31 cellular contexts compared by ENCODE assay signal in genomic region chr1:70288171-70288570, GRCh38.
"Had no signal": no experiment of that assay in that cellular context is flagged by ENCODE, and none has a peak within 500 bp of the region (broad histone marks: within the 10 kb centered on the region; RNA-seq: fewer than 3 reads in every experiment).

No MANE protein-coding gene starts in this region.

- H3K9me3 ChIP-seq: ascending aorta, Peyer's patch, SJSA1, SK-N-SH had no signal

- H3K4me3 Mint-ChIP-seq: activated CD4-positive, alpha-beta T cell treated with anti-CD3 and anti-CD28 coated beads for 36 hours; activated CD4-positive, alpha-beta T cell treated with anti-CD3 and anti-CD28 coated beads, Interleukin-2, amount 10 ng/mL, durations not matched to agents 7 days and 5 days; activated CD8-positive, alpha-beta T cell treated with anti-CD3 and anti-CD28 coated beads, Interleukin-2, amount 10 ng/mL, durations not matched to agents 7 days and 5 days; activated naive CD4-positive, alpha-beta T cell treated with anti-CD3 and anti-CD28 coated beads, Interleukin-2, amount 10 ng/mL, durations not matched to agents 7 days and 5 days; activated naive CD8-positive, alpha-beta T cell treated with anti-CD3 and anti-CD28 coated beads, Interleukin-2, amount 10 ng/mL, durations not matched to agents 7 days and 5 days; activated T-cell treated with anti-CD3 and anti-CD28 coated beads, Interleukin-2, amount 50 U/mL, for 4 hours; central memory CD8-positive, alpha-beta T cell; T-helper 1 cell treated with Interleukin-12 subunit alpha and Interleukin-12 subunit beta and Interleukin-4 antibody, amounts not matched to agents 30 μg/mL and 1 μg/mL, for 36 hours; T-helper 2 cell treated with Interferon-gamma antibody and Interleukin-4, amounts not matched to agents 5 μg/mL and 100 μg/mL, for 36 hours had no signal

- H3K27me3 Mint-ChIP-seq: activated CD4-positive, alpha-beta T cell treated with anti-CD3 and anti-CD28 coated beads for 36 hours; activated CD4-positive, alpha-beta T cell treated with anti-CD3 and anti-CD28 coated beads, Interleukin-2, amount 10 ng/mL, durations not matched to agents 7 days and 5 days; activated naive CD4-positive, alpha-beta T cell treated with anti-CD3 and anti-CD28 coated beads, Interleukin-2, amount 10 ng/mL, durations not matched to agents 7 days and 5 days; activated naive CD8-positive, alpha-beta T cell treated with anti-CD3 and anti-CD28 coated beads, Interleukin-2, amount 10 ng/mL, durations not matched to agents 7 days and 5 days; central memory CD8-positive, alpha-beta T cell had no signal

- H3K27ac Mint-ChIP-seq: activated CD4-positive, alpha-beta T cell treated with anti-CD3 and anti-CD28 coated beads for 36 hours; activated CD8-positive, alpha-beta T cell treated with anti-CD3 and anti-CD28 coated beads, Interleukin-2, amount 10 ng/mL, durations not matched to agents 7 days and 5 days; activated naive CD4-positive, alpha-beta T cell treated with anti-CD3 and anti-CD28 coated beads, Interleukin-2, amount 10 ng/mL, durations not matched to agents 7 days and 5 days; activated naive CD8-positive, alpha-beta T cell treated with anti-CD3 and anti-CD28 coated beads, Interleukin-2, amount 10 ng/mL, durations not matched to agents 7 days and 5 days; T-helper 1 cell treated with Interleukin-12 subunit alpha and Interleukin-12 subunit beta and Interleukin-4 antibody, amounts not matched to agents 30 μg/mL and 1 μg/mL, for 36 hours; T-helper 2 cell treated with Interferon-gamma antibody and Interleukin-4, amounts not matched to agents 5 μg/mL and 100 μg/mL, for 36 hours had no signal

- H3K4me1 ChIP-seq: ascending aorta, Peyer's patch had no signal

- ATAC-seq: activated CD4-positive, alpha-beta T cell treated with anti-CD3 and anti-CD28 coated beads for 36 hours; activated CD8-positive, alpha-beta T cell treated with anti-CD3 and anti-CD28 coated beads, Interleukin-2, amount 10 ng/mL, durations not matched to agents 7 days and 5 days; activated T-cell treated with anti-CD3 and anti-CD28 coated beads, Interleukin-2, amount 50 U/mL, for 4 hours; PC-3 had no signal

- H3K4me1 Mint-ChIP-seq: activated CD4-positive, alpha-beta T cell treated with anti-CD3 and anti-CD28 coated beads for 36 hours; activated CD4-positive, alpha-beta T cell treated with anti-CD3 and anti-CD28 coated beads, Interleukin-2, amount 10 ng/mL, durations not matched to agents 7 days and 5 days; activated naive CD4-positive, alpha-beta T cell treated with anti-CD3 and anti-CD28 coated beads, Interleukin-2, amount 10 ng/mL, durations not matched to agents 7 days and 5 days; activated naive CD8-positive, alpha-beta T cell treated with anti-CD3 and anti-CD28 coated beads, Interleukin-2, amount 10 ng/mL, durations not matched to agents 7 days and 5 days had no signal

- H3K27ac ChIP-seq: ascending aorta, cardiac muscle cell, Peyer's patch, SJSA1 had no signal

- H3K4me3 ChIP-seq: ascending aorta, cardiac muscle cell, Peyer's patch, SJSA1 had no signal

- H3K9me3 Mint-ChIP-seq: activated CD4-positive, alpha-beta T cell treated with anti-CD3 and anti-CD28 coated beads, Interleukin-2, amount 10 ng/mL, durations not matched to agents 7 days and 5 days; activated naive CD4-positive, alpha-beta T cell treated with anti-CD3 and anti-CD28 coated beads, Interleukin-2, amount 10 ng/mL, durations not matched to agents 7 days and 5 days; activated naive CD8-positive, alpha-beta T cell treated with anti-CD3 and anti-CD28 coated beads, Interleukin-2, amount 10 ng/mL, durations not matched to agents 7 days and 5 days; activated T-cell treated with anti-CD3 and anti-CD28 coated beads, Interleukin-2, amount 50 U/mL, for 4 hours; central memory CD8-positive, alpha-beta T cell; T-helper 1 cell treated with Interleukin-12 subunit alpha and Interleukin-12 subunit beta and Interleukin-4 antibody, amounts not matched to agents 30 μg/mL and 1 μg/mL, for 36 hours; T-helper 2 cell treated with Interferon-gamma antibody and Interleukin-4, amounts not matched to agents 5 μg/mL and 100 μg/mL, for 36 hours had no signal

- H3K4me2 ChIP-seq: SK-N-SH had no signal

- H3K27me3 ChIP-seq: ascending aorta, cardiac muscle cell, Peyer's patch, SJSA1 had no signal

- H3K9ac ChIP-seq: SK-N-SH had no signal

- DNase-seq: activated CD4-positive, alpha-beta T cell treated with anti-CD3 and anti-CD28 coated beads for 36 hours; activated CD4-positive, alpha-beta T cell treated with anti-CD3 and anti-CD28 coated beads, Interleukin-2, amount 10 ng/mL, durations not matched to agents 7 days and 5 days; activated CD4-positive, alpha-beta T cell treated with anti-CD3 and anti-CD28 coated beads, Interleukin-2, amount 50 U/mL, for 48 hours; activated CD8-positive, alpha-beta T cell treated with anti-CD3 and anti-CD28 coated beads, Interleukin-2, amount 10 ng/mL, durations not matched to agents 7 days and 5 days; activated effector memory CD4-positive, alpha-beta T cell treated with Interleukin-2 at 50 U/mL for 16 hours; activated naive CD4-positive, alpha-beta T cell treated with anti-CD3 and anti-CD28 coated beads, Interleukin-2, amount 10 ng/mL, durations not matched to agents 7 days and 5 days; activated naive CD8-positive, alpha-beta T cell treated with anti-CD3 and anti-CD28 coated beads, Interleukin-2, amount 10 ng/mL, durations not matched to agents 7 days and 5 days; activated T-cell treated with anti-CD3 and anti-CD28 coated beads, Interleukin-2, amount 50 U/mL, for 4 hours; amygdala; KG1; NCI-H1105; NCI-H1417 treated with DMSO at 0.1 percent for 48 hours; NCI-H1694; NCI-H1930; NCI-H2081 treated with DMSO at 0.1 percent for 48 hours; NCI-H226; NCI-H510A; NCI-H526; NCI-H748 treated with DMSO at 0.1 percent for 48 hours; NK-92 treated with Interleukin-12 subunit alpha and Interleukin-12 subunit beta, amount 100 ng/mL, for 24 hours; PC-3; Peyer's patch; RPMI8226; SHP77 treated with DMSO at 0.1 percent for 48 hours; SK-N-SH had no signal
